ENCODE assay signal across 24 cellular contexts in genomic region chr4:155578219-155578618, GRCh38.
DNase-seq lines count a peak whose midpoint lies in the region; ATAC-seq and TF ChIP-seq lines count a peak whose summit lies in the region.
"Had no signal": no experiment of that assay in that cellular context is flagged by ENCODE, and none has a peak within 500 bp of the region (broad histone marks: within the 10 kb centered on the region; RNA-seq: fewer than 3 reads in every experiment).

No MANE protein-coding gene starts in this region.

- no peaks in the 10 kb centered on the region for H4K20me1 ChIP-seq in IMR-90 (ENCODE audit: insufficient read depth, low read length)
- H4K20me1 ChIP-seq in PC-9 (ENCODE audit: insufficient read depth) = no peaks in the 10 kb centered on the region
- H4K20me1 ChIP-seq: BLaER1 treated with 17β-estradiol and CSF1 and Interleukin-3, amounts not matched to agents 10 nM and 100 nM had no signal

- POLR2A ChIA-PET in IMR-90 (lab: Charles Lee; ENCODE audit: unreplicated experiment) = no interaction called here
- POLR2A ChIA-PET in PC-9 (lab: Charles Lee; ENCODE audit: unreplicated experiment) = no interaction called here

- H3K36me3 ChIP-seq in IMR-90 (ENCODE audit: control insufficient read depth, insufficient read depth, low read length) = no peaks in the 10 kb centered on the region
- no peaks in the 10 kb centered on the region for H3K36me3 ChIP-seq in PC-9 (ENCODE audit: low read depth)
- H3K36me3 ChIP-seq: BLaER1 treated with 17β-estradiol and CSF1 and Interleukin-3, amounts not matched to agents 10 nM and 100 nM; Peyer's patch; SJSA1 had no signal

- no peaks in the 10 kb centered on the region for H3K4me1 ChIP-seq in IMR-90 (ENCODE audit: control insufficient read depth, insufficient read depth, low read length)
- no peaks in the 10 kb centered on the region for H3K4me1 ChIP-seq in PC-9 (replicated peaks; ENCODE audit: insufficient read depth)
- H3K4me1 ChIP-seq: Peyer's patch had no signal

- no peaks in the 10 kb centered on the region for H3F3A ChIP-seq in PC-9 (ENCODE audit: insufficient read depth, low read depth)

- no peak overlapping the region for H2BK5ac ChIP-seq in IMR-90 (ENCODE audit: low read depth, low read length, poor library complexity, severe bottlenecking)

- H4K91ac ChIP-seq in IMR-90 (ENCODE audit: insufficient read depth, low read depth, low read length) = no peak overlapping the region

- H3K9me2 ChIP-seq in PC-9 (ENCODE audit: insufficient read depth) = no peaks in the 10 kb centered on the region

- H3K27me3 ChIP-seq in IMR-90 (ENCODE audit: control insufficient read depth, insufficient read depth, low read length) = no peaks in the 10 kb centered on the region
- no peaks in the 10 kb centered on the region for H3K27me3 ChIP-seq in PC-9 (ENCODE audit: insufficient read depth, low read depth)
- H3K27me3 ChIP-seq: BLaER1 treated with 17β-estradiol and CSF1 and Interleukin-3, amounts not matched to agents 10 nM and 100 nM; Peyer's patch; SJSA1 had no signal

- no peak overlapping the region for H3K56ac ChIP-seq in IMR-90 (ENCODE audit: extremely low read depth, insufficient read depth, low read length)

- H3K79me1 ChIP-seq in IMR-90 (ENCODE audit: low read depth in 1 of 2, low read length in 2 of 2) = no peaks in the 10 kb centered on the region

- no peak overlapping the region for H4K5ac ChIP-seq in IMR-90 (ENCODE audit: low read depth, low read length)

- WGBS in IMR-90 (ENCODE audit: extremely low coverage in 2 of 2, insufficient read length in 1 of 2), 2 experiments = 50% methylated on average over 3 of the region's 5 CpGs; no CpG with 5 or more reads in 1 of the 2 experiments

- H3K9me3 ChIP-seq in IMR-90 (ENCODE audit: control insufficient read depth, insufficient read depth, low read length) (no peaks in the 10 kb centered on the region), PC-9 (ENCODE audit: insufficient read depth, low read depth) (no peaks in the 10 kb centered on the region)
- H3K9me3 ChIP-seq: Caco-2, Peyer's patch, SJSA1 had no signal

- no peak for TF ChIP-seq CTCF in IMR-90 (conservative IDR thresholded peaks at IDR 0.05; ENCODE audit: low read depth, low read length)
- no peak for TF ChIP-seq CTCF in choroid plexus epithelial cell (conservative IDR thresholded peaks at IDR 0.05; ENCODE audit: low read depth, low read length)
- TF ChIP-seq CTCF in omental fat pad (IDR thresholded peaks at IDR 0.05) = no peak
- no peak for TF ChIP-seq CTCF in PC-9 (conservative IDR thresholded peaks at IDR 0.05)

- no peaks in the 10 kb centered on the region for H3K79me2 ChIP-seq in PC-9 (ENCODE audit: low read depth)

- H2AK9ac ChIP-seq in IMR-90 (replicated peaks; ENCODE audit: low read depth, low read length, poor library complexity) = no peak overlapping the region

- no peak overlapping the region for H3K23ac ChIP-seq in IMR-90 (ENCODE audit: low read depth, low read length)

- H3K4me3 ChIP-seq in IMR-90 (ENCODE audit: insufficient read depth, low read depth, low read length) (no peak overlapping the region), choroid plexus epithelial cell (ENCODE audit: low read depth, low read length) (no peak overlapping the region), PC-9 (no peak overlapping the region)
- H3K4me3 ChIP-seq: BLaER1 treated with 17β-estradiol and CSF1 and Interleukin-3, amounts not matched to agents 10 nM and 100 nM; GM23248; Peyer's patch; SJSA1 had no signal

- no peak for TF ChIP-seq RAD21 in IMR-90 (IDR thresholded peaks at IDR 0.05; ENCODE audit: low read length)

- H3K9me1 ChIP-seq in IMR-90 (ENCODE audit: insufficient read depth, low read length) = no peaks in the 10 kb centered on the region

- H2AFZ ChIP-seq in IMR-90 (replicated peaks; ENCODE audit: low read length, poor library complexity) (no peak overlapping the region), PC-9 (no peak overlapping the region)
- H2AFZ ChIP-seq: GM23248 had no signal

- H4K8ac ChIP-seq in IMR-90 (ENCODE audit: low read depth in 2 of 2, low read length in 2 of 2) = no peak overlapping the region

- H2BK15ac ChIP-seq in IMR-90 (ENCODE audit: low read depth, low read length) = no peak overlapping the region

- TF ChIP-seq POLR2A in IMR-90 (IDR thresholded peaks at IDR 0.05; ENCODE audit: low read depth, low read length) = no peak

- in situ Hi-C loops in IMR-90 (cut with MboI; ENCODE audit: low sequenced_read_pairs) = no loop called here

- DNase-seq in IMR-90 (peak; percentile 50), NCI-H82 (lab: John Stamatoyannopoulos, UW) (peak; percentile 27), choroid plexus epithelial cell (ENCODE audit: low read depth) (peak; percentile 17), omental fat pad (ENCODE audit: low spot score) (no peak), PC-9 (no peak)
- DNase-seq in activated T-cell treated with anti-CD3 and anti-CD28 coated beads, Interleukin-2, amount 50 U/mL, for 48 hours = no peak
- DNase-seq: ACHN; CD4-positive, alpha-beta memory T cell; DMS 273 treated with DMSO at 0.1 percent for 48 hours; DMS79 treated with DMSO at 0.1 percent for 48 hours; H9; HFFc6; Kasumi-1; NCI-H1092; NCI-H1436 treated with DMSO at 0.1 percent for 48 hours; NCI-H1930; NCI-H510A; NK-92 treated with Interleukin-12 subunit alpha and Interleukin-12 subunit beta, amount 100 ng/mL, for 24 hours; Peyer's patch had no signal

- dilution Hi-C loops in IMR-90 (cut with HindIII; ENCODE audit: low sequenced_read_pairs, unreplicated experiment) = no loop called here

- ATAC-seq in IMR-90 (ENCODE audit: low read depth) (no peak), omental fat pad (ENCODE audit: low FRiP score) (peak; percentile 75), GM19324 (IDR thresholded peaks at IDR 0.05; ENCODE audit: low FRiP score, unreplicated experiment) (no peak)

- no peak overlapping the region for H3K18ac ChIP-seq in IMR-90 (ENCODE audit: low read depth, low read length)

- BruUV-seq in IMR-90 (replicated peaks; lab: Mats Ljungman, UMichigan) = no TSS peak
- BruUV-seq in PC-9 (replicated peaks; lab: Mats Ljungman, UMichigan) = no TSS peak

- no peak overlapping the region for H3K27ac ChIP-seq in IMR-90 (ENCODE audit: insufficient read depth, low read length)
- no peak overlapping the region for H3K27ac ChIP-seq in PC-9
- H3K27ac ChIP-seq: BLaER1 treated with 17β-estradiol and CSF1 and Interleukin-3, amounts not matched to agents 10 nM and 100 nM; GM23248; Peyer's patch; SJSA1 had no signal

- H3K9ac ChIP-seq in IMR-90 (ENCODE audit: low read depth, low read length) = no peak overlapping the region
- H3K9ac ChIP-seq: BLaER1 treated with 17β-estradiol and CSF1 and Interleukin-3, amounts not matched to agents 10 nM and 100 nM; GM23248 had no signal

- H3K14ac ChIP-seq in IMR-90 (replicated peaks; ENCODE audit: low read depth, low read length) = no peak overlapping the region

- H2BK20ac ChIP-seq in IMR-90 (ENCODE audit: low read depth, low read length) = no peak overlapping the region

- intact Hi-C loops in IMR-90 (cut with micrococcal nuclease) = no loop called here
- intact Hi-C loops in PC-9 (cut with micrococcal nuclease; ENCODE audit: unreplicated experiment) = no loop called here

- H3K4me2 ChIP-seq in IMR-90 (ENCODE audit: low read depth, low read length) = no peak overlapping the region
- no peak overlapping the region for H3K4me2 ChIP-seq in PC-9

- no peak overlapping the region for H2BK120ac ChIP-seq in IMR-90 (ENCODE audit: low read depth, low read length)

- no peak overlapping the region for H2AK5ac ChIP-seq in IMR-90 (ENCODE audit: low read depth, low read length)

- no peak overlapping the region for H3K4ac ChIP-seq in IMR-90 (ENCODE audit: low read depth, low read length)

- CTCF ChIA-PET in IMR-90 (lab: Yijun Ruan, JAX) = interaction anchor here (0.6 kb wide), 2 partner anchors 55 to 208 kb away, joined by 3 to 4 read pairs; no protein-coding TSS in a partner anchor
- CTCF ChIA-PET in PC-9 (lab: Charles Lee) = no interaction called here

TF ChIP-seq in IMR-90, 13 proteins besides CTCF, POLR2A, EP300 and RAD21:
- TF ChIP-seq MAZ (IDR thresholded peaks at IDR 0.05; ENCODE audit: borderline replicate concordance, low read depth, low read length) (no peak), RCOR1 (IDR thresholded peaks at IDR 0.05; ENCODE audit: insufficient replicate concordance, low read length) (no peak), BHLHE40 (IDR thresholded peaks at IDR 0.05; ENCODE audit: low read depth, low read length) (no peak), ELK1 (IDR thresholded peaks at IDR 0.05; ENCODE audit: borderline replicate concordance, low read depth, low read length) (no peak), MXI1 (IDR thresholded peaks at IDR 0.05; ENCODE audit: borderline replicate concordance, low read depth, low read length) (no peak), MAFK (IDR thresholded peaks at IDR 0.05; ENCODE audit: low read depth, low read length) (no peak), CEBPB (IDR thresholded peaks at IDR 0.05; ENCODE audit: low read depth, low read length) (no peak), RFX5 (IDR thresholded peaks at IDR 0.05; ENCODE audit: low read depth, low read length) (no peak), SMC3 (IDR thresholded peaks at IDR 0.05; ENCODE audit: low read depth, low read length) (no peak), NFE2L2 (IDR thresholded peaks at IDR 0.05; ENCODE audit: low read depth, low read length) (no peak), USF2 (IDR thresholded peaks at IDR 0.05; ENCODE audit: low read depth, low read length) (no peak), CHD1 (IDR thresholded peaks at IDR 0.05; ENCODE audit: low read depth, low read length) (no peak), FOS (IDR thresholded peaks at IDR 0.05; ENCODE audit: low read depth, low read length) (no peak)

Comparison
In these comparisons a context has a peak if more than half of its experiments do, and no peak if none do; other contexts are left out.
1. DNase-seq: peak in IMR-90 (single experiment), NCI-H82 (single experiment) and choroid plexus epithelial cell (single experiment); none in omental fat pad (single experiment), PC-9 (0 of 2) and activated T-cell treated with anti-CD3 and anti-CD28 coated beads, Interleukin-2, amount 50 U/mL, for 48 hours (0 of 2).